Comparison of ENCODE assay signal across 8 cellular contexts in genomic region chr5:96933764-96934163, GRCh38. TPM values are rescaled to one million over a fixed set of nuclear protein-coding genes. Genes with fewer than 3 reads are reported as not detected.
DNase-seq lines count a peak whose midpoint lies in the region; ATAC-seq and TF ChIP-seq lines count a peak whose summit lies in the region.

No MANE protein-coding gene starts in this region.

- no peaks in the 10 kb centered on the region for H3K9me3 Mint-ChIP-seq in stimulated activated naive CD8-positive, alpha-beta T cell treated with anti-CD3 and anti-CD28 coated beads, Interleukin-15, amount 100 ng/mL, for 72 hours

- H3K27ac ChIP-seq in SU-DHL-6 (ENCODE audit: low read depth, low read length) = peak overlapping the region; percentile 98
- peak overlapping the region; percentile 93 to 99 (median 96) for H3K27ac ChIP-seq in gastroesophageal sphincter

- H4K20me1 ChIP-seq in SU-DHL-6 (ENCODE audit: low read depth, low read length) = 0 out of 2 replicates have a peak, but pooled peaks cover 11% of the 10 kb centered on the region

- H3K36me3 ChIP-seq in SU-DHL-6 (ENCODE audit: low read length) (peaks cover 13% of the 10 kb centered on the region), gastroesophageal sphincter (no peaks in the 10 kb centered on the region)

- WGBS in gastroesophageal sphincter (ENCODE audit: low coverage in 1 of 2), 2 donors = 29 to 33% methylated on average over 3 to 4 of the region's 4 CpGs

- H3K27me3 ChIP-seq in SU-DHL-6 (ENCODE audit: low read length) (no peaks in the 10 kb centered on the region; the same call in 1 of the 2 replicates), gastroesophageal sphincter (no peaks in the 10 kb centered on the region)

- DNase-seq in NCI-H146 (lab: John Stamatoyannopoulos, UW) (peak; percentile 5), NCI-H146 treated with DMSO at 0.1 percent for 48 hours (lab: John Stamatoyannopoulos, UW; ENCODE audit: unreplicated experiment) (no peak), NCI-H1048 (lab: John Stamatoyannopoulos, UW) (no peak), COR-L47 (lab: John Stamatoyannopoulos, UW) (no peak)
- DNase-seq in stimulated activated naive CD8-positive, alpha-beta T cell treated with anti-CD3 and anti-CD28 coated beads, Interleukin-15, amount 100 ng/mL, for 72 hours = no peak
- DNase-seq in central memory CD4-positive, alpha-beta T cell = no peak

- peaks cover 42% of the 10 kb centered on the region for H3F3A ChIP-seq in SU-DHL-6 (ENCODE audit: insufficient read depth)

- peak overlapping the region; percentile 93 to 99 for H3K27ac Mint-ChIP-seq in stimulated activated naive CD8-positive, alpha-beta T cell treated with anti-CD3 and anti-CD28 coated beads, Interleukin-15, amount 100 ng/mL, for 72 hours

- H3K4me3 Mint-ChIP-seq in stimulated activated naive CD8-positive, alpha-beta T cell treated with anti-CD3 and anti-CD28 coated beads, Interleukin-15, amount 100 ng/mL, for 72 hours = peak overlapping the region; percentile 92 to 99

- no peak for TF ChIP-seq EP300 in gastroesophageal sphincter (IDR thresholded peaks at IDR 0.05)

- H3K79me2 ChIP-seq in SU-DHL-6 (ENCODE audit: insufficient read depth, low read length) = peaks cover 42% of the 10 kb centered on the region

- H3K4me1 ChIP-seq in gastroesophageal sphincter = peaks cover 0 to 38% (median 21%) of the 10 kb centered on the region in 3 donors

- H3K9me2 ChIP-seq in SU-DHL-6 (replicated peaks; ENCODE audit: insufficient read depth, low read length) = no peaks in the 10 kb centered on the region

- no peaks in the 10 kb centered on the region for H3K27me3 Mint-ChIP-seq in stimulated activated naive CD8-positive, alpha-beta T cell treated with anti-CD3 and anti-CD28 coated beads, Interleukin-15, amount 100 ng/mL, for 72 hours

- peaks cover 63% of the 10 kb centered on the region for H3K4me1 Mint-ChIP-seq in stimulated activated naive CD8-positive, alpha-beta T cell treated with anti-CD3 and anti-CD28 coated beads, Interleukin-15, amount 100 ng/mL, for 72 hours

- peak overlapping the region; percentile 91 for H3K4me2 ChIP-seq in SU-DHL-6 (ENCODE audit: low read depth, low read length, poor library complexity, severe bottlenecking)

- no peak for TF ChIP-seq POLR2A in gastroesophageal sphincter (IDR thresholded peaks at IDR 0.05)

- no peak for ATAC-seq in gastroesophageal sphincter
- ATAC-seq in stimulated activated naive CD8-positive, alpha-beta T cell treated with anti-CD3 and anti-CD28 coated beads, Interleukin-15, amount 100 ng/mL, for 72 hours = no peak

- H2AFZ ChIP-seq in SU-DHL-6 (ENCODE audit: low read depth, low read length, severe bottlenecking) = peak overlapping the region; percentile 49

- H3K9ac ChIP-seq in SU-DHL-6 (ENCODE audit: low read length) = peak overlapping the region; percentile 97

- H3K4me3 ChIP-seq in SU-DHL-6 (ENCODE audit: insufficient read depth, low read length, poor library complexity, severe bottlenecking) (peak overlapping the region; percentile 62), gastroesophageal sphincter (peak overlapping the region; percentile 63 to 83)

- TF ChIP-seq CTCF in SU-DHL-6 (IDR thresholded peaks at IDR 0.05; ENCODE audit: insufficient read depth, low read length, poor library complexity, severe bottlenecking) = no peak
- TF ChIP-seq CTCF in gastroesophageal sphincter (IDR thresholded peaks at IDR 0.05) = no peak

- no peaks in the 10 kb centered on the region for H3K9me3 ChIP-seq in SU-DHL-6 (ENCODE audit: insufficient read depth, low read length)
- no peaks in the 10 kb centered on the region for H3K9me3 ChIP-seq in gastroesophageal sphincter

RNA-seq across cellular contexts. Expression of gene LNPEP, which starts 2.1 kb away (rescaled TPM):
- 100 to 1,000 TPM in 1 of 4 donors, 10 to 100 TPM in 3; 64.8 to 111 (median 80.5) TPM for total RNA-seq in gastroesophageal sphincter

RNA-seq across cellular contexts. Expression of gene ERAP2, which starts 57.5 kb away (rescaled TPM):
- total RNA-seq in gastroesophageal sphincter = 10 to 100 TPM in 2 of 4 donors, 1 to 10 TPM in 2; 8.0 to 12.0 (median 10.0) TPM
